In the genomic region with DNA sequence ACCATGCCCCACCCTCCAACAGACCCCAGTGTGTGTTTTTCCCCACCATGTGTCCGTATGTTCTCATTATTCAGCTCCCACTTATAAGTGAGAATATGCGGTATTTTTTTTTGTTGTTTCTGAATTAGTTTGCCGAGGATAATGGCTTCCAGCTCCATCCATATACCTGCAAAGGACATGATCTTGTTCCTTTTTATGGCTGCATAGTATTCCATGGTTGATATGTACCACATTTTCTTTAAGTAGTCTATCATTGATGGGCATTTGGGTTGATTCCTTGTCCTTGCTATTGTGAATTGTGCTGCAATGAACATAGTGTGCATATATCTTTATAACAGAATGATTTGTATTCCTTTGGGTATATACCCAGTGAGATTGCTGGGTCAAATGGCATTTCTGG, we compare ENCODE assay signal across 2 cellular contexts.
TF ChIP-seq lines count a peak whose summit lies in the region.

No MANE protein-coding gene starts in this region.

TF ChIP-seq in HEK293, 187 proteins besides CTCF, POLR2A, EP300 and RAD21 (continued from another document):
- no peak for TF ChIP-seq ZNF132 (tag by site-specific recombination; IDR thresholded peaks at IDR 0.05; ENCODE audit: borderline replicate concordance)

TF ChIP-seq in K562, 482 proteins besides CTCF, POLR2A, EP300 and RAD21 (continued from another document):
- TF ChIP-seq, protein P1, sequence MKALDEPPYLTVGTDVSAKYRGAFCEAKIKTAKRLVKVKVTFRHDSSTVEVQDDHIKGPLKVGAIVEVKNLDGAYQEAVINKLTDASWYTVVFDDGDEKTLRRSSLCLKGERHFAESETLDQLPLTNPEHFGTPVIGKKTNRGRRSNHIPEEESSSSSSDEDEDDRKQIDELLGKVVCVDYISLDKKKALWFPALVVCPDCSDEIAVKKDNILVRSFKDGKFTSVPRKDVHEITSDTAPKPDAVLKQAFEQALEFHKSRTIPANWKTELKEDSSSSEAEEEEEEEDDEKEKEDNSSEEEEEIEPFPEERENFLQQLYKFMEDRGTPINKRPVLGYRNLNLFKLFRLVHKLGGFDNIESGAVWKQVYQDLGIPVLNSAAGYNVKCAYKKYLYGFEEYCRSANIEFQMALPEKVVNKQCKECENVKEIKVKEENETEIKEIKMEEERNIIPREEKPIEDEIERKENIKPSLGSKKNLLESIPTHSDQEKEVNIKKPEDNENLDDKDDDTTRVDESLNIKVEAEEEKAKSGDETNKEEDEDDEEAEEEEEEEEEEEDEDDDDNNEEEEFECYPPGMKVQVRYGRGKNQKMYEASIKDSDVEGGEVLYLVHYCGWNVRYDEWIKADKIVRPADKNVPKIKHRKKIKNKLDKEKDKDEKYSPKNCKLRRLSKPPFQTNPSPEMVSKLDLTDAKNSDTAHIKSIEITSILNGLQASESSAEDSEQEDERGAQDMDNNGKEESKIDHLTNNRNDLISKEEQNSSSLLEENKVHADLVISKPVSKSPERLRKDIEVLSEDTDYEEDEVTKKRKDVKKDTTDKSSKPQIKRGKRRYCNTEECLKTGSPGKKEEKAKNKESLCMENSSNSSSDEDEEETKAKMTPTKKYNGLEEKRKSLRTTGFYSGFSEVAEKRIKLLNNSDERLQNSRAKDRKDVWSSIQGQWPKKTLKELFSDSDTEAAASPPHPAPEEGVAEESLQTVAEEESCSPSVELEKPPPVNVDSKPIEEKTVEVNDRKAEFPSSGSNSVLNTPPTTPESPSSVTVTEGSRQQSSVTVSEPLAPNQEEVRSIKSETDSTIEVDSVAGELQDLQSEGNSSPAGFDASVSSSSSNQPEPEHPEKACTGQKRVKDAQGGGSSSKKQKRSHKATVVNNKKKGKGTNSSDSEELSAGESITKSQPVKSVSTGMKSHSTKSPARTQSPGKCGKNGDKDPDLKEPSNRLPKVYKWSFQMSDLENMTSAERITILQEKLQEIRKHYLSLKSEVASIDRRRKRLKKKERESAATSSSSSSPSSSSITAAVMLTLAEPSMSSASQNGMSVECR (CRISPR knock-in tag; IDR thresholded peaks at IDR 0.05), result no peak
- no peak for TF ChIP-seq KLF6 (CRISPR knock-in tag; IDR thresholded peaks at IDR 0.05; ENCODE audit: borderline replicate concordance)
- TF ChIP-seq FOXA3 (CRISPR knock-in tag; conservative IDR thresholded peaks at IDR 0.05 in 1 of 2, IDR thresholded peaks at IDR 0.05 in 1 of 2), result no peak
- TF ChIP-seq HNRNPLL (IDR thresholded peaks at IDR 0.05; ENCODE audit: low read depth, low read length, poor library complexity, severe bottlenecking), result no peak
